Comparison of ENCODE assay signal across 15 cellular contexts in genomic region chr7:85237721-85238120, GRCh38. TPM values are rescaled to one million over a fixed set of nuclear protein-coding genes. Genes with fewer than 3 reads are reported as not detected.
"Had no signal": no experiment of that assay in that cellular context is flagged by ENCODE, and none has a peak within 500 bp of the region (broad histone marks: within the 10 kb centered on the region; RNA-seq: fewer than 3 reads in every experiment).

No MANE protein-coding gene starts in this region.

- H3K4me3 Mint-ChIP-seq: activated B cell treated with CpG ODN at 0.5 μM for 24 hours; nephron; stimulated activated naive B cell treated with anti-CD40 and anti-IgM and Interleukin-4, amounts not matched to agents 10 μg/mL and 1 μg/mL and 100 μg/mL, for 72 hours; T-helper 1 cell treated with Interleukin-12 subunit alpha and Interleukin-12 subunit beta and Interleukin-4 antibody, amounts not matched to agents 30 μg/mL and 1 μg/mL, for 36 hours; type B pancreatic cell had no signal

- H3K27me3 Mint-ChIP-seq: stimulated activated naive B cell treated with anti-CD40 and anti-IgM and Interleukin-4, amounts not matched to agents 10 μg/mL and 1 μg/mL and 100 μg/mL, for 72 hours; type B pancreatic cell had no signal

- H3K27me3 ChIP-seq: cardiac muscle cell, hepatocyte, spleen had no signal

- H3K36me3 Mint-ChIP-seq: activated naive CD4-positive, alpha-beta T cell treated with anti-CD3 and anti-CD28 coated beads, Interleukin-2, amount 50 U/mL, for 72 hours; stimulated activated naive B cell treated with anti-CD40 and anti-IgM and Interleukin-4, amounts not matched to agents 10 μg/mL and 1 μg/mL and 100 μg/mL, for 72 hours; type B pancreatic cell had no signal

- ATAC-seq: activated naive CD4-positive, alpha-beta T cell treated with anti-CD3 and anti-CD28 coated beads, Interleukin-2, amount 50 U/mL, for 72 hours; left ventricle myocardium superior; sciatic nerve; stimulated activated naive B cell treated with anti-CD40 and anti-IgM and Interleukin-4, amounts not matched to agents 10 μg/mL and 1 μg/mL and 100 μg/mL, for 72 hours had no signal

- H3K27ac Mint-ChIP-seq: activated B cell treated with CpG ODN at 0.5 μM for 24 hours; activated naive CD4-positive, alpha-beta T cell treated with anti-CD3 and anti-CD28 coated beads, Interleukin-2, amount 50 U/mL, for 72 hours; activated T-helper 2 cell treated with anti-CD3 and anti-CD28 coated beads, Interferon-gamma antibody, Interleukin-2, Interleukin-4, amounts not matched to agents 10 μg/mL and 5 μg/mL and 100 μg/mL, durations not matched to agents 14 hours and 24 hours and 36 hours; nephron; stimulated activated naive B cell treated with anti-CD40 and anti-IgM and Interleukin-4, amounts not matched to agents 10 μg/mL and 1 μg/mL and 100 μg/mL, for 72 hours; T-helper 1 cell treated with Interleukin-12 subunit alpha and Interleukin-12 subunit beta and Interleukin-4 antibody, amounts not matched to agents 30 μg/mL and 1 μg/mL, for 36 hours; type B pancreatic cell had no signal

- H3K27ac ChIP-seq: cardiac muscle cell, hepatocyte, spleen had no signal

- H3K9me3 ChIP-seq: spleen had no signal

- H3K4me1 Mint-ChIP-seq: activated B cell treated with CpG ODN at 0.5 μM for 24 hours; stimulated activated naive B cell treated with anti-CD40 and anti-IgM and Interleukin-4, amounts not matched to agents 10 μg/mL and 1 μg/mL and 100 μg/mL, for 72 hours had no signal

- H3K9me3 Mint-ChIP-seq: activated T-helper 2 cell treated with anti-CD3 and anti-CD28 coated beads, Interferon-gamma antibody, Interleukin-2, Interleukin-4, amounts not matched to agents 10 μg/mL and 5 μg/mL and 100 μg/mL, durations not matched to agents 14 hours and 24 hours and 36 hours; nephron; T-helper 1 cell treated with Interleukin-12 subunit alpha and Interleukin-12 subunit beta and Interleukin-4 antibody, amounts not matched to agents 30 μg/mL and 1 μg/mL, for 36 hours; type B pancreatic cell had no signal

- DNase-seq: activated B cell treated with CpG ODN at 0.5 μM for 24 hours; activated CD4-positive, alpha-beta T cell treated with anti-CD3 and anti-CD28 coated beads, Interleukin-2, amount 50 U/mL, for 1 hour; left ventricle myocardium superior; mesendoderm; spleen; stimulated activated CD4-positive, alpha-beta T cell treated with anti-CD3 and anti-CD28 coated beads, Interleukin-1b, Interleukin-23, amount 100 ng/mL, for 48 hours; stimulated activated naive B cell treated with anti-CD40 and anti-IgM and Interleukin-4, amounts not matched to agents 10 μg/mL and 1 μg/mL and 100 μg/mL, for 72 hours had no signal

- H3K4me3 ChIP-seq: cardiac muscle cell, hepatocyte, spleen had no signal

RNA-seq across cellular contexts. Expression of gene SEMA3D, which starts 50.9 kb away (rescaled TPM):
- total RNA-seq: activated B cell treated with CpG ODN at 0.5 μM for 24 hours; activated naive CD4-positive, alpha-beta T cell treated with anti-CD3 and anti-CD28 coated beads, Interleukin-2, amount 50 U/mL, for 72 hours had no signal
